Comparison of ENCODE assay signal across 10 cellular contexts in genomic region chr5:15794117-15794985, GRCh38.
DNase-seq lines count a peak whose midpoint lies in the region; ATAC-seq and TF ChIP-seq lines count a peak whose summit lies in the region.
"Had no signal": no experiment of that assay in that cellular context is flagged by ENCODE, and none has a peak within 500 bp of the region (broad histone marks: within the 10 kb centered on the region; RNA-seq: fewer than 3 reads in every experiment).

No MANE protein-coding gene starts in this region.

- no peaks in the 10 kb centered on the region for H3K27me3 Mint-ChIP-seq in neural crest cell (ENCODE audit: low read depth)

- peaks cover 24% of the 10 kb centered on the region for H3K4me1 Mint-ChIP-seq in neural crest cell

- H3K4me3 ChIP-seq in DND-41 (ENCODE audit: low read depth in 1 of 2, low read length in 2 of 2) (no peak overlapping the region), epithelial cell of proximal tubule (ENCODE audit: low read depth, low read length) (no peak overlapping the region), aorta (ENCODE audit: low read length in 2 of 2) (no peak overlapping the region)
- H3K4me3 ChIP-seq: suprapubic skin had no signal

- peaks cover 2% of the 10 kb centered on the region for H3K9me3 Mint-ChIP-seq in neural crest cell

- H3K27me3 ChIP-seq in DND-41 (ENCODE audit: insufficient read depth, low read length, poor library complexity) (no peaks in the 10 kb centered on the region), aorta (ENCODE audit: control insufficient read depth in 1 of 2, insufficient read depth in 2 of 2, low read length in 1 of 2) (no peaks in the 10 kb centered on the region)
- H3K27me3 ChIP-seq: suprapubic skin had no signal

- H3K4me1 ChIP-seq in DND-41 (ENCODE audit: insufficient read depth, low read length) (peaks cover 15% of the 10 kb centered on the region), aorta (ENCODE audit: control insufficient read depth in 1 of 2, insufficient read depth in 2 of 2, low read length in 2 of 2) (peaks cover 0 to 4% of the 10 kb centered on the region in 2 donors)

- no peak overlapping the region for H3K9ac ChIP-seq in DND-41 (ENCODE audit: low read depth, low read length)

- peak; percentile 41; the same call in 1 of the 3 replicates for ATAC-seq in DND-41 (ENCODE audit: insufficient read depth, low read depth)
- no peak for ATAC-seq in aorta (ENCODE audit: low FRiP score)

- peak overlapping the region; percentile 61 for H3K27ac Mint-ChIP-seq in neural crest cell (ENCODE audit: unreplicated experiment)

- H4K20me1 ChIP-seq in DND-41 (ENCODE audit: insufficient read depth, low read length), result peaks cover 2% of the 10 kb centered on the region; the same call in 1 of the 2 replicates

- no peak overlapping the region for H3K4me2 ChIP-seq in DND-41 (ENCODE audit: insufficient read depth, low read length)

- intact Hi-C loops in aorta (cut with DNase I), result loop anchor here in 1 of 2 donors (5.0 kb wide), 1 partner anchor 292 kb away; the partner anchor contains the start of gene FBXL7

- H3K4me3 Mint-ChIP-seq in neural crest cell, result peak overlapping the region; percentile 14

- TF ChIP-seq CTCF in DND-41 (IDR thresholded peaks at IDR 0.05; ENCODE audit: borderline replicate concordance, extremely low read depth, low read length, poor library complexity, severe bottlenecking) (peak; percentile 61), epithelial cell of proximal tubule (conservative IDR thresholded peaks at IDR 0.05; ENCODE audit: low read depth, low read length) (peak; percentile 24), neural crest cell (conservative IDR thresholded peaks at IDR 0.05) (peak; percentile 47)

- no peaks in the 10 kb centered on the region for H3K79me2 ChIP-seq in DND-41 (ENCODE audit: insufficient read depth, low read length)

- no peak overlapping the region for H2AFZ ChIP-seq in DND-41 (ENCODE audit: low read depth, low read length)

- no peak for DNase-seq in DND-41
- DNase-seq in OCI-M1 (lab: John Stamatoyannopoulos, UW), result peak; percentile 29
- DNase-seq in epithelial cell of proximal tubule (ENCODE audit: low read depth), result no peak
- DNase-seq in neural crest cell (ENCODE audit: low read depth, low spot score), result no peak
- no peak for DNase-seq in stimulated activated CD4-positive, alpha-beta T cell treated with anti-CD3 and anti-CD28 coated beads, Interleukin-2, amount 100 ng/mL, for 48 hours
- no peak for DNase-seq in NCI-H1105 (lab: John Stamatoyannopoulos, UW)
- DNase-seq in aorta, result no peak
- no peak for DNase-seq in stimulated activated CD4-positive, alpha-beta T cell treated with anti-CD3 and anti-CD28 coated beads, Interleukin-12 subunit alpha, Interleukin-12 subunit beta, amount 100 ng/mL, for 4 hours
- DNase-seq: activated naive CD4-positive, alpha-beta T cell treated with Interleukin-2 at 50 U/mL for 16 hours had no signal

- H3K36me3 Mint-ChIP-seq in neural crest cell (ENCODE audit: low read depth), result peaks cover 7% of the 10 kb centered on the region

- H3K36me3 ChIP-seq in DND-41 (ENCODE audit: insufficient read depth, low read length), result no peaks in the 10 kb centered on the region
- no peaks in the 10 kb centered on the region for H3K36me3 ChIP-seq in aorta (ENCODE audit: control insufficient read depth in 1 of 2, insufficient read depth in 2 of 2, low read length in 1 of 2)
- H3K36me3 ChIP-seq: suprapubic skin had no signal

- 0 out of 2 replicates have a peak overlapping the region, but pooled peaks have one; percentile 20 for H3K27ac ChIP-seq in DND-41 (ENCODE audit: low read length)
- H3K27ac ChIP-seq in aorta (ENCODE audit: low read depth in 1 of 2, low read length in 2 of 2), result no peak overlapping the region
- H3K27ac ChIP-seq: suprapubic skin had no signal

- H3K9me3 ChIP-seq in DND-41 (ENCODE audit: insufficient read depth, low read length, severe bottlenecking) (no peaks in the 10 kb centered on the region), aorta (ENCODE audit: control insufficient read depth, low read length) (no peaks in the 10 kb centered on the region)
- H3K9me3 ChIP-seq: suprapubic skin had no signal

- 38 to 40% methylated on average over 5 of the region's 5 CpGs for WGBS in aorta, 2 donors
